Comparison of ENCODE assay signal across 6 cellular contexts in the genomic region with DNA sequence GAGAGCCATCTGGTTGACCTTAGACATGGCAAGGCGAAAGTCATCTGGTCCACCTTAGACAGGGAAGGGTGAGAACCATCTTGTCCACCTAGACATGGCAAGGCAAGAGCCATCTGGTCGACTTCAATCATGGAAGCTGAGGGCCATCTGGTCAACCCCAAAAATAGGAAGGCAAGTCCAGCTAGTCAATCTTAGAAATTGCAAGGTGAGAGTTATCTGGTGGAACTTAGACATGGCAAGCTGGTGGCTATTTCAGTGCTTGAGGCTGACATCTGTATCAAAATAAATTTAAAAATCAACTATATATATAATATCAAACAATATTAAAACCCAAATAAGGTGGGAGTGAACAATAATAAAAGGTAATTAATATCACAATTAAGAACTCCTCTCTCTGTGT.
"Had no signal": no experiment of that assay in that cellular context is flagged by ENCODE, and none has a peak within 500 bp of the region (broad histone marks: within the 10 kb centered on the region; RNA-seq: fewer than 3 reads in every experiment).

No MANE protein-coding gene starts in this region.

- ATAC-seq: GM23338, K562 had no signal

- H3K4me3 ChIP-seq: GM23338, K562 had no signal

- DNase-seq: H9, HCEC 1CT, IMR-90, KG1 had no signal

- H2AFZ ChIP-seq: GM23338 had no signal

- H3K4me2 ChIP-seq: GM23338 had no signal
